Comparison of ENCODE assay signal across 1 cellular context in genomic region chr13:106527806-106528205, GRCh38.
TF ChIP-seq lines count a peak whose summit lies in the region.

No MANE protein-coding gene starts in this region.

TF ChIP-seq in HEK293, 187 proteins besides CTCF, POLR2A, EP300 and RAD21 (continued from another document):
- TF ChIP-seq ZNF398 (tag by site-specific recombination; IDR thresholded peaks at IDR 0.05): no peak
- 0 out of 2 replicates have a peak, but pooled peaks have one; percentile 8 for TF ChIP-seq ZBTB44 (tag by site-specific recombination; IDR thresholded peaks at IDR 0.05)
- no peak for TF ChIP-seq ZNF19 (tag by site-specific recombination; IDR thresholded peaks at IDR 0.05; ENCODE audit: low read depth)
- no peak for TF ChIP-seq ZNF133 (tag by site-specific recombination; IDR thresholded peaks at IDR 0.05)
- peak; percentile 75 for TF ChIP-seq FEZF1 (tag by site-specific recombination; IDR thresholded peaks at IDR 0.05)
- TF ChIP-seq OSR2 (tag by site-specific recombination; IDR thresholded peaks at IDR 0.05): no peak
- 0 out of 2 replicates have a peak, but pooled peaks have one; percentile 35 for TF ChIP-seq IKZF3 (tag by site-specific recombination; IDR thresholded peaks at IDR 0.05)
- TF ChIP-seq ZNF292 (tag by site-specific recombination; IDR thresholded peaks at IDR 0.05; ENCODE audit: borderline replicate concordance, low read depth): no peak
- TF ChIP-seq ZNF701 (tag by site-specific recombination; IDR thresholded peaks at IDR 0.05): no peak
- no peak for TF ChIP-seq ZNF146 (tag by site-specific recombination; IDR thresholded peaks at IDR 0.05)
- TF ChIP-seq ZSCAN30 (tag by site-specific recombination; IDR thresholded peaks at IDR 0.05): 0 out of 2 replicates have a peak, but pooled peaks have one; percentile 32
